In the genomic region with DNA sequence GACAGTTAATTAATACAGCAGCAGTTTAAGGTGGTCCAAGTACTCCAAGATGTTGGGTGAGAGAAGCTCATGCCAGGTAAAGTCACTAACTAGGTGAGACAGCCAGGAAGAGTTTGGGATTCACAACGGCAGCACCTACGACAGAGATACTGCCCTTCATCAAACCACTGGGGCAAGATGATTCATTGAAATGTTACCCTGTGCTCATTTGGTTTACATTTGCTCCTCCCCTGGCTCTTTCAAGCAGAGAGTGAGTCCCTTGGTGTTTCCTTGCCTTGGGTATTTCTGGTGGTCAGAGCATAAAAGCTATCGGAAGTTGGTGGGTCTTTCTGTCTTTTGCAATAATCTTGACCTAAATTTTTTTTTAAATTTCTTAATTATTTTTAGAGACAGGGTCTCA, we compare ENCODE assay signal across 12 cellular contexts.
"Had no signal": no experiment of that assay in that cellular context is flagged by ENCODE, and none has a peak within 500 bp of the region (broad histone marks: within the 10 kb centered on the region; RNA-seq: fewer than 3 reads in every experiment).

No MANE protein-coding gene starts in this region.

- H3K36me3 ChIP-seq: left ventricle myocardium inferior, ovary had no signal

- H3K27me3 ChIP-seq: body of pancreas, ovary, testis had no signal

- H3K4me3 ChIP-seq: body of pancreas, left ventricle myocardium inferior, ovary, testis had no signal

- H3K4me1 ChIP-seq: body of pancreas, testis had no signal

- ATAC-seq: body of pancreas had no signal

- H3K27ac ChIP-seq: body of pancreas, left ventricle myocardium inferior, ovary, testis had no signal

- DNase-seq: activated CD4-positive, alpha-beta T cell treated with anti-CD3 and anti-CD28 coated beads, Interleukin-2, amount 50 U/mL, for 1 hour; activated CD4-positive, CD25-positive, alpha-beta regulatory T cell; activated naive CD4-positive, alpha-beta T cell treated with anti-CD3 and anti-CD28 coated beads, Interleukin-2, amount 50 U/mL, for 16 hours; body of pancreas; erythroblast; glutamatergic neuron; islet precursor cell; left ventricle myocardium inferior; ovary; stimulated activated CD4-positive, alpha-beta T cell treated with anti-CD3 and anti-CD28 coated beads, Interleukin-4, amount 100 ng/mL, for 1 hour; stimulated activated CD8-positive, alpha-beta memory T cell treated with anti-CD3 and anti-CD28 coated beads, Interleukin-4, amount 100 ng/mL, for 48 hours; testis had no signal

- H3K9me3 ChIP-seq: body of pancreas, ovary, testis had no signal
